ENCODE assay signal across 17 cellular contexts in the genomic region with DNA sequence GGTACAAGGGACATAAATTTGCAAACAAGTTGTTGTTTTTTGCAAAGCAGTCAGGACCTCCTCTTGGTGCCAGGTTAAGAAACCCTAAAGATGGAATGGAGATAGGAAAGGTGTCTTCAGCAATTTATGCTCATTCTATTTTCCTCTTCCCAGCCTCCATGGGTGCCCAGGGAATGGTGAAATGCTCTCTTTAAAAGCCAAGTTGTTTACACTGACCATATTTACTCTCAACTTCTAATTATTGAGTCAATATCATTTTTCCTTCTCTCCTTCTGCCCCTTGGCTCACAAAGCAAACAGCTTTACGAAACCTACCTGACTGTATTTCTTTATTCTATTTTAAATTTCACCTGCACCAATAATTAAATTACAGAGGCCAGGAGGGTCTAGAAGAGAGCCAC.
DNase-seq lines count a peak whose midpoint lies in the region; ATAC-seq and TF ChIP-seq lines count a peak whose summit lies in the region.
"Had no signal": no experiment of that assay in that cellular context is flagged by ENCODE, and none has a peak within 500 bp of the region (broad histone marks: within the 10 kb centered on the region; RNA-seq: fewer than 3 reads in every experiment).

No MANE protein-coding gene starts in this region.

- H3K4me1 Mint-ChIP-seq in activated CD4-positive, alpha-beta T cell treated with anti-CD3 and anti-CD28 coated beads for 36 hours, result no peaks in the 10 kb centered on the region

- H3K9me3 ChIP-seq in left lung (peaks cover 0 to 2% of the 10 kb centered on the region in 2 donors), upper lobe of right lung (no peaks in the 10 kb centered on the region)

- TF ChIP-seq CTCF in left lung (IDR thresholded peaks at IDR 0.05) (no peak), upper lobe of right lung (IDR thresholded peaks at IDR 0.05) (no peak)

- peaks cover 21% of the 10 kb centered on the region for H3K27me3 Mint-ChIP-seq in activated CD4-positive, alpha-beta T cell treated with anti-CD3 and anti-CD28 coated beads for 36 hours

- H3K27me3 ChIP-seq in left lung (peaks cover 0 to 20% of the 10 kb centered on the region in 2 donors), upper lobe of right lung (peaks cover 2% of the 10 kb centered on the region)

- H3K36me3 ChIP-seq in left lung (no peaks in the 10 kb centered on the region), upper lobe of right lung (no peaks in the 10 kb centered on the region)
- H3K36me3 ChIP-seq: BLaER1 treated with 17β-estradiol and CSF1 and Interleukin-3, amounts not matched to agents 10 nM and 100 nM had no signal

- H3K27ac ChIP-seq in left lung, result no peak overlapping the region
- no peak overlapping the region for H3K27ac ChIP-seq in upper lobe of right lung
- H3K27ac ChIP-seq: BLaER1 treated with 17β-estradiol and CSF1 and Interleukin-3, amounts not matched to agents 10 nM and 100 nM; GM23248 had no signal

- CTCF ChIA-PET in activated CD4-positive, alpha-beta T cell treated with anti-CD3 and anti-CD28 coated beads for 36 hours (lab: Charles Lee), result no interaction called here

- intact Hi-C loops in left lung (cut with DNase I), result no loop called here
- intact Hi-C loops in upper lobe of right lung (cut with DNase I), result no loop called here
- intact Hi-C loops in activated CD4-positive, alpha-beta T cell treated with anti-CD3 and anti-CD28 coated beads for 36 hours (cut with DNase I, micrococcal nuclease), result no loop called here

- peak; percentile 75 for ATAC-seq in left lung
- peak; percentile 33 for ATAC-seq in upper lobe of right lung
- ATAC-seq in activated CD4-positive, alpha-beta T cell treated with anti-CD3 and anti-CD28 coated beads for 36 hours, result no peak
- no peak for ATAC-seq in GM19463 (IDR thresholded peaks at IDR 0.05; ENCODE audit: unreplicated experiment)
- ATAC-seq: HCT116 had no signal

- DNase-seq in NCI-H1092 treated with DMSO at 0.1 percent for 48 hours (lab: John Stamatoyannopoulos, UW), result peak; percentile 36
- no peak for DNase-seq in NCI-H1092 (lab: John Stamatoyannopoulos, UW)
- DNase-seq in NCI-H748 treated with DMSO at 0.1 percent for 48 hours (lab: John Stamatoyannopoulos, UW), result peak; percentile 15
- no peak for DNase-seq in left lung
- no peak for DNase-seq in upper lobe of right lung
- DNase-seq in MV-4-11 (lab: John Stamatoyannopoulos, UW), result no peak
- DNase-seq in activated CD4-positive, alpha-beta T cell treated with anti-CD3 and anti-CD28 coated beads for 36 hours, result no peak
- DNase-seq: ACHN; Calu3; CD4-positive, alpha-beta T cell; DMS 273 treated with DMSO at 0.1 percent for 48 hours; DND-41; GDM1; GM23248 had no signal

- H3K4me3 Mint-ChIP-seq in activated CD4-positive, alpha-beta T cell treated with anti-CD3 and anti-CD28 coated beads for 36 hours, result no peak overlapping the region
- H3K4me3 Mint-ChIP-seq: CD4-positive, alpha-beta T cell had no signal

- H3K4me1 ChIP-seq in left lung (no peaks in the 10 kb centered on the region), upper lobe of right lung (peaks cover 12% of the 10 kb centered on the region)
- H3K4me1 ChIP-seq: BLaER1 treated with 17β-estradiol and CSF1 and Interleukin-3, amounts not matched to agents 10 nM and 100 nM had no signal

- H3K27ac Mint-ChIP-seq in activated CD4-positive, alpha-beta T cell treated with anti-CD3 and anti-CD28 coated beads for 36 hours, result no peak overlapping the region
- H3K27ac Mint-ChIP-seq: CD4-positive, alpha-beta T cell had no signal

- H3K36me3 Mint-ChIP-seq in activated CD4-positive, alpha-beta T cell treated with anti-CD3 and anti-CD28 coated beads for 36 hours (ENCODE audit: low read depth), result no peaks in the 10 kb centered on the region

- POLR2A ChIA-PET in activated CD4-positive, alpha-beta T cell treated with anti-CD3 and anti-CD28 coated beads for 36 hours (lab: Charles Lee), result no interaction called here

- H3K4me3 ChIP-seq in left lung (no peak overlapping the region), upper lobe of right lung (no peak overlapping the region)
- H3K4me3 ChIP-seq: BLaER1 treated with 17β-estradiol and CSF1 and Interleukin-3, amounts not matched to agents 10 nM and 100 nM; GM23248 had no signal

- H3K9me3 Mint-ChIP-seq in activated CD4-positive, alpha-beta T cell treated with anti-CD3 and anti-CD28 coated beads for 36 hours (ENCODE audit: low read depth), result peaks cover 4% of the 10 kb centered on the region
- H3K9me3 Mint-ChIP-seq: CD4-positive, alpha-beta T cell had no signal

Comparison
In these comparisons a context has a peak if more than half of its experiments do, and no peak if none do; other contexts are left out.
1. DNase-seq: peak in NCI-H1092 treated with DMSO at 0.1 percent for 48 hours (single experiment) and NCI-H748 treated with DMSO at 0.1 percent for 48 hours (single experiment); none in NCI-H1092 (single experiment), left lung (0 of 2), upper lobe of right lung (single experiment), MV-4-11 (single experiment) and activated CD4-positive, alpha-beta T cell treated with anti-CD3 and anti-CD28 coated beads for 36 hours (single experiment).
2. ATAC-seq: peak in left lung (single experiment) and upper lobe of right lung (single experiment); none in activated CD4-positive, alpha-beta T cell treated with anti-CD3 and anti-CD28 coated beads for 36 hours (single experiment) and GM19463 (single experiment).